ENCODE assay signal across 8 cellular contexts in genomic region chr12:44875417-44875953, GRCh38. TPM values are rescaled to one million over a fixed set of nuclear protein-coding genes. Genes with fewer than 3 reads are reported as not detected.
DNase-seq lines count a peak whose midpoint lies in the region; ATAC-seq and TF ChIP-seq lines count a peak whose summit lies in the region.

No MANE protein-coding gene starts in this region.

- H3K4me2 ChIP-seq in fibroblast of lung (ENCODE audit: extremely low read depth, insufficient read depth, low read length) (peak overlapping the region; percentile 69), osteoblast (ENCODE audit: insufficient read depth, low read length) (peak overlapping the region; percentile 86)

- TF ChIP-seq CTCF in fibroblast of lung (conservative IDR thresholded peaks at IDR 0.05 in 1 of 2, IDR thresholded peaks at IDR 0.05 in 1 of 2; ENCODE audit: low read depth in 1 of 2, low read length in 2 of 2) (no peak), osteoblast (IDR thresholded peaks at IDR 0.05; ENCODE audit: extremely low read depth, low read depth, low read length) (no peak)

- DNase-seq in DMS 273 treated with DMSO at 0.1 percent for 48 hours (lab: John Stamatoyannopoulos, UW), result peak; percentile 10
- DNase-seq in HK-2 (ENCODE audit: unreplicated experiment), result peak; percentile 10
- DNase-seq in activated CD4-positive, alpha-beta T cell treated with anti-CD3 and anti-CD28 coated beads, Interleukin-2, amount 50 U/mL, for 48 hours, result peak; percentile 19 to 28
- peak in 1 of 2 donors; percentile 1 for DNase-seq in fibroblast of lung (ENCODE audit: low read depth in 2 of 2)
- DNase-seq in osteoblast (ENCODE audit: insufficient read length, low spot score, missing footprints), result no peak
- no peak for DNase-seq in hippocampal formation (lab: John Stamatoyannopoulos, UW)
- no peak for DNase-seq in midbrain (lab: John Stamatoyannopoulos, UW)

- H2AFZ ChIP-seq in fibroblast of lung (ENCODE audit: low read length) (no peak overlapping the region), osteoblast (ENCODE audit: low read length) (peak overlapping the region; percentile 59)

- H3K79me2 ChIP-seq in fibroblast of lung (ENCODE audit: control insufficient read depth, insufficient read depth, low read length) (no peaks in the 10 kb centered on the region), osteoblast (ENCODE audit: insufficient read depth, low read length) (no peaks in the 10 kb centered on the region)

- no peak overlapping the region for H3K27ac ChIP-seq in fibroblast of lung (ENCODE audit: insufficient read depth, low read length)
- no peak overlapping the region for H3K27ac ChIP-seq in osteoblast (ENCODE audit: low read depth, low read length)

- H3K9ac ChIP-seq in fibroblast of lung (ENCODE audit: insufficient read depth, low read length), result no peak overlapping the region

- H3K36me3 ChIP-seq in fibroblast of lung (ENCODE audit: control insufficient read depth, insufficient read depth, low read length) (no peaks in the 10 kb centered on the region), osteoblast (ENCODE audit: insufficient read depth, low read length) (no peaks in the 10 kb centered on the region)

- H3K4me1 ChIP-seq in fibroblast of lung (ENCODE audit: control insufficient read depth, extremely low read depth, insufficient read depth, low read length), result no peaks in the 10 kb centered on the region
- peaks cover 3% of the 10 kb centered on the region for H3K4me1 ChIP-seq in osteoblast (ENCODE audit: insufficient read depth, low read length)

- H3K4me3 ChIP-seq in fibroblast of lung (replicated peaks in 1 of 4; ENCODE audit: control extremely low read depth in 1 of 4, insufficient read depth in 1 of 4, low read depth in 3 of 4, low read length in 4 of 4) (peak overlapping the region in 3 of 4 experiments; percentile 26 to 52 (median 49)), osteoblast (ENCODE audit: insufficient read depth, low read length) (peak overlapping the region; percentile 64)

- H3K27me3 ChIP-seq in fibroblast of lung (ENCODE audit: control insufficient read depth, insufficient read depth, low read length) (peaks cover 13% of the 10 kb centered on the region), osteoblast (ENCODE audit: insufficient read depth, low read length) (peaks cover 21% of the 10 kb centered on the region)

- H4K20me1 ChIP-seq in fibroblast of lung (ENCODE audit: control insufficient read depth, extremely low read depth, insufficient read depth, low read length), result no peaks in the 10 kb centered on the region
- H4K20me1 ChIP-seq in osteoblast (ENCODE audit: insufficient read depth, low read length), result no peaks in the 10 kb centered on the region

- no peaks in the 10 kb centered on the region for H3K9me3 ChIP-seq in fibroblast of lung (ENCODE audit: control insufficient read depth, insufficient read depth, low read depth, low read length)
- H3K9me3 ChIP-seq in osteoblast (ENCODE audit: low read depth, low read length), result no peaks in the 10 kb centered on the region

- ATAC-seq in GM21576 (IDR thresholded peaks at IDR 0.05; ENCODE audit: unreplicated experiment), result no peak

RNA-seq across cellular contexts. Expression of gene NELL2, which starts 0.6 kb away (rescaled TPM):
- total RNA-seq in fibroblast of lung (0.17 and 0.26 TPM in 2 replicates), osteoblast (not detected in 2 replicates)
- 0.14 TPM in 1 of 2 replicates, not detected in the other for polyA plus RNA-seq in fibroblast of lung
- not detected in 2 replicates for polyA plus RNA-seq in fibroblast of lung (2012)
- polyA minus RNA-seq in fibroblast of lung (ENCODE audit: low replicate concordance), result not detected in 2 replicates

Comparison
In these comparisons a context has a peak if more than half of its experiments do, and no peak if none do; other contexts are left out.
1. DNase-seq: peak in DMS 273 treated with DMSO at 0.1 percent for 48 hours (single experiment), HK-2 (single experiment) and activated CD4-positive, alpha-beta T cell treated with anti-CD3 and anti-CD28 coated beads, Interleukin-2, amount 50 U/mL, for 48 hours (2 of 2); none in osteoblast (single experiment), hippocampal formation (0 of 2) and midbrain (single experiment).